Comparison of ENCODE assay signal across 20 cellular contexts in the genomic region with DNA sequence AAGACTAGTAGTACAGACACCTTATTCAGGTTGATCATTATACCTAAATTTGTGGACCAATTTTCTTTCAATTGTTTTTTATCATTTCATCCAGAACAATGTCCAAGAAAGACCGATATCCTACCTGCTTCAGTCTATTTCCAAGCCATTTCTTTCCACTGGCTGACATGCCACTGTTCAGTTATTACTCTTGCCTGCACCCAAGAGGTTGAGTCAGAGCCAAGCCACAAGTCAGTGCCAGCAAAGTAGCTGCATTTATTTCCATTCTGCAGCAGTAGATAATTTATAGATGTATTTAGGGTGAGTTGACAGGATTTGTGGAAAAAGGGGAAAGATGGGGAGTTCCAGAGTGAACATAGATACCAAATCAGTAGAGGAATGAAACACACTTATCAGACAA.
"Had no signal": no experiment of that assay in that cellular context is flagged by ENCODE, and none has a peak within 500 bp of the region (broad histone marks: within the 10 kb centered on the region; RNA-seq: fewer than 3 reads in every experiment).

No MANE protein-coding gene starts in this region.

- DNase-seq: activated CD4-positive, alpha-beta T cell treated with anti-CD3 and anti-CD28 coated beads for 1 hour; activated CD8-positive, alpha-beta T cell treated with anti-CD3 and anti-CD28 coated beads for 36 hours; activated naive CD4-positive, alpha-beta T cell treated with anti-CD3 and anti-CD28 coated beads for 36 hours; activated T-cell treated with anti-CD3 and anti-CD28 coated beads, Interleukin-2, amount 50 U/mL, for 24 hours; dorsolateral prefrontal cortex; foreskin melanocyte; glutamatergic neuron; nephron progenitor cell; nucleus accumbens; sigmoid colon; spleen; stimulated activated CD4-positive, alpha-beta T cell treated with anti-CD3 and anti-CD28 coated beads, Interleukin-4, amount 100 ng/mL, for 4 hours; SW 1271; T-helper 2 cell; upper lobe of right lung; WERI-Rb-1 had no signal

- H3K4me3 Mint-ChIP-seq: activated CD8-positive, alpha-beta T cell treated with anti-CD3 and anti-CD28 coated beads for 36 hours; activated naive CD4-positive, alpha-beta T cell treated with anti-CD3 and anti-CD28 coated beads for 36 hours; activated T-cell treated with anti-CD3 and anti-CD28 coated beads, Interleukin-2, amount 50 U/mL, for 24 hours; mesothelial cell of epicardium; nephron progenitor cell; stimulated activated memory B cell treated with anti-CD40 and anti-IgM and Interleukin-4, amounts not matched to agents 10 μg/mL and 1 μg/mL and 100 μg/mL, for 72 hours had no signal

- H3K27me3 Mint-ChIP-seq: stimulated activated memory B cell treated with anti-CD40 and anti-IgM and Interleukin-4, amounts not matched to agents 10 μg/mL and 1 μg/mL and 100 μg/mL, for 72 hours had no signal

- H3K36me3 Mint-ChIP-seq: mesothelial cell of epicardium; stimulated activated memory B cell treated with anti-CD40 and anti-IgM and Interleukin-4, amounts not matched to agents 10 μg/mL and 1 μg/mL and 100 μg/mL, for 72 hours had no signal

- H3K4me3 ChIP-seq: ascending aorta, dorsolateral prefrontal cortex, lung, sigmoid colon, spleen, upper lobe of right lung had no signal

- H3K27ac Mint-ChIP-seq: activated CD8-positive, alpha-beta T cell treated with anti-CD3 and anti-CD28 coated beads for 36 hours; activated naive CD4-positive, alpha-beta T cell treated with anti-CD3 and anti-CD28 coated beads for 36 hours; activated T-cell treated with anti-CD3 and anti-CD28 coated beads, Interleukin-2, amount 50 U/mL, for 24 hours; mesothelial cell of epicardium; nephron progenitor cell; stimulated activated memory B cell treated with anti-CD40 and anti-IgM and Interleukin-4, amounts not matched to agents 10 μg/mL and 1 μg/mL and 100 μg/mL, for 72 hours had no signal

- H3K27ac ChIP-seq: ascending aorta, dorsolateral prefrontal cortex, sigmoid colon, spleen, upper lobe of right lung, WERI-Rb-1 had no signal

- H3K9me3 Mint-ChIP-seq: activated CD8-positive, alpha-beta T cell treated with anti-CD3 and anti-CD28 coated beads for 36 hours; activated naive CD4-positive, alpha-beta T cell treated with anti-CD3 and anti-CD28 coated beads for 36 hours; activated T-cell treated with anti-CD3 and anti-CD28 coated beads, Interleukin-2, amount 50 U/mL, for 24 hours; nephron progenitor cell; stimulated activated memory B cell treated with anti-CD40 and anti-IgM and Interleukin-4, amounts not matched to agents 10 μg/mL and 1 μg/mL and 100 μg/mL, for 72 hours had no signal

- H3K27me3 ChIP-seq: ascending aorta, sigmoid colon, upper lobe of right lung had no signal

- H3K4me1 Mint-ChIP-seq: mesothelial cell of epicardium; nephron progenitor cell; stimulated activated memory B cell treated with anti-CD40 and anti-IgM and Interleukin-4, amounts not matched to agents 10 μg/mL and 1 μg/mL and 100 μg/mL, for 72 hours had no signal

- H3K9me3 ChIP-seq: ascending aorta, sigmoid colon, spleen, upper lobe of right lung had no signal

- ATAC-seq: activated CD8-positive, alpha-beta T cell treated with anti-CD3 and anti-CD28 coated beads for 36 hours; stimulated activated memory B cell treated with anti-CD40 and anti-IgM and Interleukin-4, amounts not matched to agents 10 μg/mL and 1 μg/mL and 100 μg/mL, for 72 hours; upper lobe of right lung had no signal

- H3K36me3 ChIP-seq: ascending aorta, sigmoid colon, spleen, upper lobe of right lung, WERI-Rb-1 had no signal

- H3K4me1 ChIP-seq: ascending aorta, sigmoid colon, spleen, upper lobe of right lung had no signal
